Comparison of ENCODE assay signal across 1 cellular context in the genomic region with DNA sequence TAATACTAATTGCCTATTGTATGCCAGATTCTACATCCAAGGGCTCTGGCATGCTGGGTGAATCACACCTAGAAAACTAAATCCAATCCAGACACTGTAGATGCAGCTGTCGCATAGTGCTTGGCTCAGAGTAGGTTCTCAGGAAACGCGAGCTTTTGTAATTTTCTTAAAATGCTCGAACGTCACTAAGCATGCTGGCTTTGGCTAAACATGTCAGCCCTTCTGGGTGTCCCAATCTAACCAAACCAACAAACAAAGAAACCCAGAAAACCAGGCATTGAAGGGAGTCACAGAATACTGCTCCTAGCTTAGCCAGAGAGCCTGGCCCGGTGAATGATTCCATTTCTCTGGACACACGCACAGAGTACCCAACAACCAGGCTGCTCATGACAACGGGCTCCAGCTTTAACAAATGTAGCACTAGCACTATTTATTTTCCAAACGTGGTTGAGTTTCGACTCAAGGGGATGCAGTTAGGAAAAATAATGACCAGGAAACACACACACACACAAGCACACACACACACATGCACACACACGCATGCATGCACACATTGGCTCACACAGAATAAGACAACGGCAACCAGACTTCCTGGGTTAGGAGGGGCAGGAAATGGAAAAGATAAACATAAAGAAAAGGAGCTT.
TF ChIP-seq lines count a peak whose summit lies in the region.

No MANE protein-coding gene starts in this region.

TF ChIP-seq in H1, 55 proteins besides CTCF, POLR2A, EP300 and RAD21:
- TF ChIP-seq SP2 (IDR thresholded peaks at IDR 0.05; ENCODE audit: low read length) (no peak), CHD2 (IDR thresholded peaks at IDR 0.05; ENCODE audit: low read length) (no peak), NRF1 (IDR thresholded peaks at IDR 0.05; ENCODE audit: low read depth, low read length) (no peak), TEAD4 (IDR thresholded peaks at IDR 0.05; ENCODE audit: low read depth, low read length) (no peak), CBX8 (IDR thresholded peaks at IDR 0.05; ENCODE audit: borderline replicate concordance, low read depth, low read length) (no peak), ASH2L (IDR thresholded peaks at IDR 0.05; ENCODE audit: low read length) (no peak), SP1 (IDR thresholded peaks at IDR 0.05; ENCODE audit: low read depth, low read length) (no peak), SUZ12 (IDR thresholded peaks at IDR 0.05; ENCODE audit: low read length) (no peak), BCL11A (IDR thresholded peaks at IDR 0.05; ENCODE audit: low read depth in 2 of 2, low read length in 2 of 2) (no peak), PHF8 (conservative IDR thresholded peaks at IDR 0.05; ENCODE audit: low read depth, low read length) (no peak), SIN3A (conservative IDR thresholded peaks at IDR 0.05 in 1 of 2, IDR thresholded peaks at IDR 0.05 in 1 of 2; ENCODE audit: low read depth in 1 of 2, low read length in 2 of 2) (no peak), RXRA (IDR thresholded peaks at IDR 0.05; ENCODE audit: insufficient read depth, low read depth, low read length) (no peak), SIX5 (IDR thresholded peaks at IDR 0.05; ENCODE audit: low read depth, low read length) (no peak), FOSL1 (IDR thresholded peaks at IDR 0.05; ENCODE audit: insufficient read depth, low read depth, low read length) (no peak), RBBP5 (IDR thresholded peaks at IDR 0.05; ENCODE audit: borderline replicate concordance, low read depth, low read length) (no peak), GABPA (IDR thresholded peaks at IDR 0.05; ENCODE audit: borderline replicate concordance, insufficient read depth, low read length) (no peak), BACH1 (IDR thresholded peaks at IDR 0.05; ENCODE audit: low read length) (no peak)
- TF ChIP-seq, protein P1, sequence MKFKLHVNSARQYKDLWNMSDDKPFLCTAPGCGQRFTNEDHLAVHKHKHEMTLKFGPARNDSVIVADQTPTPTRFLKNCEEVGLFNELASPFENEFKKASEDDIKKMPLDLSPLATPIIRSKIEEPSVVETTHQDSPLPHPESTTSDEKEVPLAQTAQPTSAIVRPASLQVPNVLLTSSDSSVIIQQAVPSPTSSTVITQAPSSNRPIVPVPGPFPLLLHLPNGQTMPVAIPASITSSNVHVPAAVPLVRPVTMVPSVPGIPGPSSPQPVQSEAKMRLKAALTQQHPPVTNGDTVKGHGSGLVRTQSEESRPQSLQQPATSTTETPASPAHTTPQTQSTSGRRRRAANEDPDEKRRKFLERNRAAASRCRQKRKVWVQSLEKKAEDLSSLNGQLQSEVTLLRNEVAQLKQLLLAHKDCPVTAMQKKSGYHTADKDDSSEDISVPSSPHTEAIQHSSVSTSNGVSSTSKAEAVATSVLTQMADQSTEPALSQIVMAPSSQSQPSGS (IDR thresholded peaks at IDR 0.05; ENCODE audit: low read length) = no peak
- TF ChIP-seq, protein P2, sequence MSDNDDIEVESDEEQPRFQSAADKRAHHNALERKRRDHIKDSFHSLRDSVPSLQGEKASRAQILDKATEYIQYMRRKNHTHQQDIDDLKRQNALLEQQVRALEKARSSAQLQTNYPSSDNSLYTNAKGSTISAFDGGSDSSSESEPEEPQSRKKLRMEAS (IDR thresholded peaks at IDR 0.05) = no peak
- TF ChIP-seq, protein P3, sequence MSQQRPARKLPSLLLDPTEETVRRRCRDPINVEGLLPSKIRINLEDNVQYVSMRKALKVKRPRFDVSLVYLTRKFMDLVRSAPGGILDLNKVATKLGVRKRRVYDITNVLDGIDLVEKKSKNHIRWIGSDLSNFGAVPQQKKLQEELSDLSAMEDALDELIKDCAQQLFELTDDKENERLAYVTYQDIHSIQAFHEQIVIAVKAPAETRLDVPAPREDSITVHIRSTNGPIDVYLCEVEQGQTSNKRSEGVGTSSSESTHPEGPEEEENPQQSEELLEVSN (IDR thresholded peaks at IDR 0.05) = no peak
